8 cellular contexts compared by ENCODE assay signal in genomic region chr2:26577442-26578433, GRCh38.
DNase-seq lines count a peak whose midpoint lies in the region; ATAC-seq and TF ChIP-seq lines count a peak whose summit lies in the region.

No MANE protein-coding gene starts in this region.

- ATAC-seq in right lobe of liver: peak; percentile 92 to 98 (median 94)

- DNase-seq in AG09309 (ENCODE audit: low read depth) (peak; percentile 18), GM19240 (ENCODE audit: insufficient read length, low spot score) (peak; percentile 88), NCI-H226 (peak; percentile 52), choroid plexus epithelial cell (ENCODE audit: low read depth) (peak; percentile 65), right lobe of liver (peak in 2 of 3 donors; percentile 66 to 69), globus pallidus (ENCODE audit: low spot score) (no peak)
- DNase-seq in activated CD4-positive, alpha-beta T cell treated with anti-CD3 and anti-CD28 coated beads for 24 hours (ENCODE audit: low read depth in 2 of 2): peak; percentile 52 to 60
- DNase-seq in stimulated activated CD4-positive, alpha-beta T cell treated with anti-CD3 and anti-CD28 coated beads, TNF-alpha, amount 100 ng/mL, for 4 hours (ENCODE audit: low read depth in 3 of 3): peak; percentile 33 to 52 (median 35)

- peak; percentile 97 for TF ChIP-seq CTCF in AG09309 (IDR thresholded peaks at IDR 0.05; ENCODE audit: control insufficient read depth, insufficient read depth, low read depth, low read length, missing control alignments)
- peak; percentile 95 for TF ChIP-seq CTCF in choroid plexus epithelial cell (conservative IDR thresholded peaks at IDR 0.05; ENCODE audit: low read depth, low read length)
- TF ChIP-seq CTCF in right lobe of liver (IDR thresholded peaks at IDR 0.05): peak; percentile 94 to 99 (median 97)

- TF ChIP-seq POLR2A in right lobe of liver (IDR thresholded peaks at IDR 0.05): no peak

- 12% methylated on average over 9 of the region's 27 CpGs for WGBS in right lobe of liver (ENCODE audit: insufficient coverage, low coverage, low lambda C conversion rate, missing lambda C conversion rate)

- no peaks in the 10 kb centered on the region for H3K27me3 ChIP-seq in right lobe of liver

- H3K9me3 ChIP-seq in right lobe of liver: no peaks in the 10 kb centered on the region

- no peaks in the 10 kb centered on the region for H3K4me1 ChIP-seq in right lobe of liver

- no peaks in the 10 kb centered on the region for H3K36me3 ChIP-seq in right lobe of liver

- H3K4me3 ChIP-seq in AG09309 (ENCODE audit: control insufficient read depth, low read depth, low read length) (no peak overlapping the region), choroid plexus epithelial cell (ENCODE audit: low read depth, low read length) (no peak overlapping the region), right lobe of liver (no peak overlapping the region)

- no peak overlapping the region for H3K27ac ChIP-seq in right lobe of liver

- intact Hi-C loops in right lobe of liver (cut with DNase I): no loop called here
